In genomic region chr3:194278186-194278845, GRCh38 we compare ENCODE assay signal across 15 cellular contexts.
DNase-seq lines count a peak whose midpoint lies in the region; ATAC-seq and TF ChIP-seq lines count a peak whose summit lies in the region.
"Had no signal": no experiment of that assay in that cellular context is flagged by ENCODE, and none has a peak within 500 bp of the region (broad histone marks: within the 10 kb centered on the region; RNA-seq: fewer than 3 reads in every experiment).

No MANE protein-coding gene starts in this region.

- H3K9ac ChIP-seq in trophoblast cell (ENCODE audit: low read length) = no peak overlapping the region
- H3K9ac ChIP-seq in mammary epithelial cell (ENCODE audit: insufficient read depth, low read length) = no peak overlapping the region

- H3K79me1 ChIP-seq in trophoblast cell (ENCODE audit: low read length) = peaks cover 5% of the 10 kb centered on the region

- no peak overlapping the region for H2BK120ac ChIP-seq in trophoblast cell (ENCODE audit: insufficient read depth, low read length, poor library complexity)

- H3K27ac ChIP-seq in right atrium auricular region (peak overlapping the region; percentile 42 to 66), gastroesophageal sphincter (peak overlapping the region; percentile 67 to 86 (median 78)), trophoblast cell (ENCODE audit: low read depth, low read length) (no peak overlapping the region), upper lobe of right lung (peak overlapping the region; percentile 14), mammary epithelial cell (ENCODE audit: insufficient read depth, low read depth, low read length) (no peak overlapping the region)
- H3K27ac ChIP-seq: PC-9 had no signal

- ATAC-seq in left ventricle myocardium superior (no peak), gastroesophageal sphincter (no peak), upper lobe of right lung (no peak)

- H3K4ac ChIP-seq in trophoblast cell (ENCODE audit: low read depth, low read length) = no peak overlapping the region

- H3K4me1 ChIP-seq in right atrium auricular region (peaks cover 0 to 60% of the 10 kb centered on the region in 2 donors), gastroesophageal sphincter (peaks cover 17 to 84% (median 28%) of the 10 kb centered on the region in 3 donors), trophoblast cell (ENCODE audit: control insufficient read depth in 1 of 2, insufficient read depth in 2 of 2, low read length in 2 of 2) (peaks cover 7 to 10% of the 10 kb centered on the region in 2 experiments), upper lobe of right lung (peaks cover 31% of the 10 kb centered on the region), mammary epithelial cell (ENCODE audit: insufficient read depth, low read length) (peaks cover 11% of the 10 kb centered on the region)

- no TSS peak for BruUV-seq in mammary epithelial cell (replicated peaks; lab: Mats Ljungman, UMichigan)

- dilution Hi-C loops in mammary epithelial cell (cut with HindIII; ENCODE audit: low sequenced_read_pairs) = no loop called here

- H3K9me3 ChIP-seq in right atrium auricular region (no peaks in the 10 kb centered on the region), gastroesophageal sphincter (no peaks in the 10 kb centered on the region), trophoblast cell (ENCODE audit: insufficient read depth, low read depth, low read length) (no peaks in the 10 kb centered on the region), upper lobe of right lung (no peaks in the 10 kb centered on the region), mammary epithelial cell (replicated peaks; ENCODE audit: insufficient read depth, low read length) (no peaks in the 10 kb centered on the region)

- WGBS in gastroesophageal sphincter (ENCODE audit: low coverage in 1 of 2), 2 donors = 65 to 90% methylated on average over 2 to 8 of the region's 9 CpGs
- WGBS in trophoblast cell (ENCODE audit: extremely low coverage, insufficient coverage, insufficient read length) = no CpG with 5 or more reads among the region's 9 CpGs
- 63% methylated on average over 7 of the region's 9 CpGs for WGBS in mammary epithelial cell (ENCODE audit: low coverage, missing lambda C conversion rate)

- H3K79me2 ChIP-seq in trophoblast cell (ENCODE audit: control insufficient read depth, insufficient read depth, low read length, poor library complexity) = no peaks in the 10 kb centered on the region
- no peaks in the 10 kb centered on the region for H3K79me2 ChIP-seq in mammary epithelial cell (ENCODE audit: insufficient read depth, low read length)

- H3K4me3 ChIP-seq in right atrium auricular region (no peak overlapping the region), gastroesophageal sphincter (no peak overlapping the region), trophoblast cell (ENCODE audit: low read depth, low read length) (no peak overlapping the region), upper lobe of right lung (no peak overlapping the region), mammary epithelial cell (replicated peaks in 1 of 3; ENCODE audit: insufficient read depth in 1 of 3, low read depth in 2 of 3, low read length in 3 of 3) (no peak overlapping the region)
- H3K4me3 ChIP-seq: PC-9 had no signal

- no peak overlapping the region for H4K12ac ChIP-seq in trophoblast cell (ENCODE audit: low read depth, low read length)

- no peak overlapping the region for H2BK5ac ChIP-seq in trophoblast cell (ENCODE audit: low read depth, low read length, poor library complexity)

- H4K20me1 ChIP-seq in mammary epithelial cell (ENCODE audit: insufficient read depth, low read length) = no peaks in the 10 kb centered on the region

- TF ChIP-seq EP300 in gastroesophageal sphincter (IDR thresholded peaks at IDR 0.05) = no peak

- H3K18ac ChIP-seq in trophoblast cell (ENCODE audit: low read length) = no peak overlapping the region

- H3K23ac ChIP-seq in trophoblast cell (ENCODE audit: low read length) = no peak overlapping the region

- intact Hi-C loops in left ventricle myocardium superior (cut with micrococcal nuclease) = no loop called here
- intact Hi-C loops in upper lobe of right lung (cut with DNase I) = no loop called here
- intact Hi-C loops in mammary epithelial cell (cut with micrococcal nuclease) = no loop called here

- TF ChIP-seq POLR2A in gastroesophageal sphincter (IDR thresholded peaks at IDR 0.05) = no peak

- H3K36me3 ChIP-seq in right atrium auricular region (no peaks in the 10 kb centered on the region), gastroesophageal sphincter (no peaks in the 10 kb centered on the region), trophoblast cell (ENCODE audit: control insufficient read depth in 1 of 2, insufficient read depth in 2 of 2, low read length in 2 of 2) (no peaks in the 10 kb centered on the region), upper lobe of right lung (no peaks in the 10 kb centered on the region), mammary epithelial cell (ENCODE audit: insufficient read depth, low read length) (no peaks in the 10 kb centered on the region)

- TF ChIP-seq CTCF in right atrium auricular region (IDR thresholded peaks at IDR 0.05) (no peak), gastroesophageal sphincter (IDR thresholded peaks at IDR 0.05) (no peak), upper lobe of right lung (IDR thresholded peaks at IDR 0.05) (no peak), mammary epithelial cell (conservative IDR thresholded peaks at IDR 0.05 in 1 of 2, IDR thresholded peaks at IDR 0.05 in 1 of 2; ENCODE audit: extremely low read depth in 1 of 2, insufficient read depth in 1 of 2, low read depth in 1 of 2, low read length in 2 of 2) (no peak)

- in situ Hi-C loops in mammary epithelial cell (cut with MboI; ENCODE audit: low sequenced_read_pairs in 2 of 2) = no loop called here

- CTCF ChIA-PET in mammary epithelial cell (lab: Charles Lee; ENCODE audit: low non-redundant PET) = no interaction called here

- H2BK12ac ChIP-seq in trophoblast cell (ENCODE audit: low read length) = peak overlapping the region; percentile 27

- no peak overlapping the region for H4K91ac ChIP-seq in trophoblast cell (ENCODE audit: low read depth, low read length)

- H2AK5ac ChIP-seq in trophoblast cell (ENCODE audit: low read length) = no peak overlapping the region

- no peak overlapping the region for H4K8ac ChIP-seq in trophoblast cell (ENCODE audit: low read depth, low read length)

- no peak overlapping the region for H2AFZ ChIP-seq in trophoblast cell (ENCODE audit: insufficient read depth, low read length, poor library complexity)
- no peak overlapping the region for H2AFZ ChIP-seq in mammary epithelial cell (ENCODE audit: low read depth, low read length)
- H2AFZ ChIP-seq: PC-9 had no signal

- no peak overlapping the region for H3K4me2 ChIP-seq in trophoblast cell (ENCODE audit: low read length)
- H3K4me2 ChIP-seq in mammary epithelial cell (ENCODE audit: insufficient read depth, low read depth, low read length) = no peak overlapping the region
- H3K4me2 ChIP-seq: PC-9 had no signal

- H3K27me3 ChIP-seq in right atrium auricular region = no peaks in the 10 kb centered on the region
- H3K27me3 ChIP-seq in gastroesophageal sphincter = no peaks in the 10 kb centered on the region
- no peaks in the 10 kb centered on the region for H3K27me3 ChIP-seq in trophoblast cell (ENCODE audit: insufficient read depth, low read length)
- H3K27me3 ChIP-seq in upper lobe of right lung = no peaks in the 10 kb centered on the region
- no peaks in the 10 kb centered on the region for H3K27me3 ChIP-seq in mammary epithelial cell (ENCODE audit: insufficient read depth, low read length)

- DNase-seq in right atrium auricular region (ENCODE audit: low spot score) (peak; percentile 50), left ventricle myocardium superior (no peak), trophoblast cell (no peak), upper lobe of right lung (peak; percentile 27), kidney tubule cell (ENCODE audit: low spot score) (no peak), cerebellar cortex (ENCODE audit: low spot score) (no peak), mammary epithelial cell (no peak)
- DNase-seq: activated CD4-positive, alpha-beta T cell treated with anti-CD3 and anti-CD28 coated beads for 4 hours; activated gamma-delta T cell; erythroblast; NCI-H1105 treated with DMSO at 0.1 percent for 48 hours; NCI-H510A; PC-9; stimulated activated CD4-positive, alpha-beta T cell treated with anti-CD3 and anti-CD28 coated beads, Interleukin-12 subunit alpha, Interleukin-12 subunit beta, amount 100 ng/mL, for 4 hours had no signal

- H3K14ac ChIP-seq in trophoblast cell (ENCODE audit: low read length) = no peak overlapping the region

Comparison
In these comparisons a context has a peak if more than half of its experiments do, and no peak if none do; other contexts are left out.
1. DNase-seq: peak in right atrium auricular region (single experiment) and upper lobe of right lung (single experiment); none in left ventricle myocardium superior (single experiment), trophoblast cell (0 of 2), kidney tubule cell (single experiment), cerebellar cortex (single experiment) and mammary epithelial cell (single experiment).
2. H3K27ac ChIP-seq: peak in right atrium auricular region (2 of 2), gastroesophageal sphincter (4 of 4) and upper lobe of right lung (single experiment); none in trophoblast cell (single experiment) and mammary epithelial cell (single experiment).